ENCODE assay signal across 8 cellular contexts in the genomic region with DNA sequence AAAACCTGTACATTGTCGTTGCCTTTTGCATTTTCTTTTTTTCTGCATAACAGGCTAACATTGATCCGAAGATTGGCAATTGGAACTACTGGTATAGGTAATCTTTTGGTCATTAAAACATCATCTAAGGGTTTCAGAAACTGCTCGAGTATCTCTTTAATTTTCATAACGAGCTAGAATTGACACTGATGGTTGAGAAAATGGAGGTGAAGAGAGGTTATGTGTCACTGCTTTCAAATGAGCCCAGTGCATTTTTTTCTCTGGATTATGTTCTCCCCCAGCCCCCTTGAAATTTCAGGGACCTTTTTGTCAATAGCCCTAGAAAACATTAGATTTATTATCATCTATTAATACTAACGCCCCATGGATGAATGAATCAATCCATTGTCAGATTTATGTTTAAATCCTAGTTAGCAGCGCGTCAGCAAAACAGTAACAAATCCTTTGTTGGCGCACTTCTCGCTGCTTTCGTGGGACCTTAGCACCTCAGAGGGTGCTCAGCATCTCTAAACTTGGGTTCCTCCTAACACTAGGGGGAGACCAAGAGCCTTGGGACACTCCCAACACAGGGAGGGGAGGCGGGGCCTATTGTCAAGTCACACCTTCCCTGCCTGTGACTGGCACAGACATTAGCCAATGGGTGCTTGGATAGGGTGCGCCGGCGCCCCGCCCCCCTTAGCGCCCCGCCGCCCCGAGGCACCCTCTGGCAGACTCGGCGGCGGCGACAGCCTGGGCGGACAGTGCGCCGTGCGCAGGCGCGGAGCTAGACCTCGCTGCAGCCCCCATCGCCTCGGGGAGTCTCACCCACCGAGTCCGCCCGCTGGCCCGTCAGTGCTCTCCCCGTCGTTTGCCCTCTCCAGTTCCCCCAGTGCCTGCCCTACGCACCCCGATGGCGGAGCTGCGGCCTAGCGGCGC. TPM values are rescaled to one million over a fixed set of nuclear protein-coding genes. Genes with fewer than 3 reads are reported as not detected.
DNase-seq lines count a peak whose midpoint lies in the region; ATAC-seq and TF ChIP-seq lines count a peak whose summit lies in the region.

A gene (plus strand): TSS at position 709 of the 915 bp plus-strand sequence. CDS start 181 bp downstream, at position 890.

- intact Hi-C loops in heart right ventricle (cut with DNase I): loop anchor here in 6 of 10 donors (1.0 to 10.0 kb wide), 10 partner anchors 71 to 371 kb away; a partner anchor contains a TSS
- intact Hi-C loops in posterior cingulate gyrus (cut with DNase I): loop anchor here (1.0 to 5.0 kb wide), 2 partner anchors 79 to 139 kb away; a partner anchor contains a TSS
- intact Hi-C loops in upper lobe of right lung (cut with DNase I): no loop called here

- H3K27me3 ChIP-seq in adipocyte (replicated peaks; ENCODE audit: control insufficient read depth, insufficient read depth, low read length): no peaks in the 10 kb centered on the region
- no peaks in the 10 kb centered on the region for H3K27me3 ChIP-seq in heart right ventricle
- no peaks in the 10 kb centered on the region for H3K27me3 ChIP-seq in upper lobe of right lung

- peak; percentile 66 for ATAC-seq in HG02798 (IDR thresholded peaks at IDR 0.05; ENCODE audit: poor library complexity, unreplicated experiment)
- peak; percentile 80 to 90 (median 84) for ATAC-seq in heart right ventricle
- peak; percentile 90 for ATAC-seq in upper lobe of right lung

- DNase-seq in NCI-H1417 treated with DMSO at 0.1 percent for 48 hours (lab: John Stamatoyannopoulos, UW) (peak; percentile 34), SW480 (ENCODE audit: low spot score) (peak; percentile 96), adipocyte (ENCODE audit: low read depth) (peak; percentile 100), heart right ventricle (peak; percentile 96 to 99), posterior cingulate gyrus (peak; percentile 97 to 100 (median 98)), upper lobe of right lung (peak; percentile 97)

- peak within 1 kb of the TSS; percentile 91 for H3K4me3 ChIP-seq in GM12875 (ENCODE audit: low read depth, low read length)
- H3K4me3 ChIP-seq in adipocyte (ENCODE audit: low read length): peak within 1 kb of the TSS; percentile 97
- H3K4me3 ChIP-seq in heart right ventricle: peak within 1 kb of the TSS; percentile 66 to 99 (median 88)
- peak within 1 kb of the TSS; percentile 92 for H3K4me3 ChIP-seq in upper lobe of right lung

- H3K9me3 ChIP-seq in adipocyte (ENCODE audit: control insufficient read depth, low read length) (no peaks in the 10 kb centered on the region), heart right ventricle (no peaks in the 10 kb centered on the region), upper lobe of right lung (no peaks in the 10 kb centered on the region)

- H3K9ac ChIP-seq in adipocyte (ENCODE audit: low read length): peak within 1 kb of the TSS; percentile 98

- H3K36me3 ChIP-seq in adipocyte (ENCODE audit: control insufficient read depth, insufficient read depth, low read length, severe bottlenecking) (no peaks in the 10 kb centered on the region), heart right ventricle (peaks cover 0 to 21% (median 0%) of the 10 kb centered on the region in 9 donors), upper lobe of right lung (no peaks in the 10 kb centered on the region)

- H3K4me1 ChIP-seq in adipocyte (ENCODE audit: control insufficient read depth, insufficient read depth, low read length) (peaks cover 45% of the 10 kb centered on the region), heart right ventricle (peaks cover 11 to 69% (median 48%) of the 10 kb centered on the region in 9 donors), upper lobe of right lung (peaks cover 38% of the 10 kb centered on the region)

- H3K27ac ChIP-seq in heart right ventricle (peak within 1 kb of the TSS in 9 of 10 donors; percentile 79 to 96 (median 94)), upper lobe of right lung (peak within 1 kb of the TSS; percentile 77)

- 1% methylated on average over 40 to 44 of the region's 44 CpGs for WGBS in heart right ventricle, 2 donors

- TF ChIP-seq CTCF in GM12875 (IDR thresholded peaks at IDR 0.05; ENCODE audit: borderline replicate concordance, insufficient read depth, low read depth, low read length) (peak; percentile 83; the same call in 1 of the 2 replicates), heart right ventricle (IDR thresholded peaks at IDR 0.05) (peak; percentile 89 to 99 (median 94)), upper lobe of right lung (IDR thresholded peaks at IDR 0.05) (peak; percentile 90)

RNA-seq across cellular contexts. Expression of the gene that starts here (rescaled TPM):
- 10 to 100 TPM in 1 of 10 donors, 1 to 10 TPM in 9; 5.7 to 10.1 (median 7.5) TPM for total RNA-seq in heart right ventricle
- 1 to 10 TPM; 3.3 to 4.9 TPM for polyA plus RNA-seq in heart right ventricle
- 13.5 TPM for total RNA-seq in upper lobe of right lung

Comparison
In these comparisons a context has a peak if more than half of its experiments do, and no peak if none do; other contexts are left out.
1. Peak in every context shown above with its lines: DNase-seq, ATAC-seq, H3K4me3 ChIP-seq and H3K27ac ChIP-seq.
2. DNase-seq: peak in every context shown above with its lines; median percentile 100 in adipocyte; 98 in posterior cingulate gyrus; 98 in heart right ventricle; 97 in upper lobe of right lung; 96 in SW480; 34 in NCI-H1417 treated with DMSO at 0.1 percent for 48 hours.